16 cellular contexts compared by ENCODE assay signal in genomic region chr17:22459331-22459952, GRCh38.
"Had no signal": no experiment of that assay in that cellular context is flagged by ENCODE, and none has a peak within 500 bp of the region (broad histone marks: within the 10 kb centered on the region; RNA-seq: fewer than 3 reads in every experiment).

No MANE protein-coding gene starts in this region.

- H3K4me3 ChIP-seq: coronary artery, dorsolateral prefrontal cortex, esophagus muscularis mucosa, gastroesophageal sphincter, heart left ventricle, left lung, lower lobe of right lung had no signal

- DNase-seq: dermis blood vessel endothelial cell; dorsolateral prefrontal cortex; effector CD4-positive, alpha-beta T cell; effector memory CD4-positive, alpha-beta T cell; foreskin keratinocyte; heart left ventricle; hippocampal formation; left cardiac atrium; left lung; left ventricle myocardium superior; lower lobe of right lung; mesendoderm; midbrain had no signal

- H3K27ac ChIP-seq: coronary artery, dorsolateral prefrontal cortex, esophagus muscularis mucosa, foreskin keratinocyte, gastroesophageal sphincter, heart left ventricle, left lung, lower lobe of right lung had no signal

- ATAC-seq: foreskin keratinocyte, gastroesophageal sphincter, heart left ventricle, left cardiac atrium, left lung, left ventricle myocardium superior, lower lobe of right lung had no signal

- H3K36me3 ChIP-seq: esophagus muscularis mucosa, gastroesophageal sphincter, heart left ventricle, left lung, lower lobe of right lung had no signal

- H3K27me3 ChIP-seq: foreskin keratinocyte, heart left ventricle, left lung had no signal

- H3K4me1 ChIP-seq: esophagus muscularis mucosa, foreskin keratinocyte, gastroesophageal sphincter, heart left ventricle, left lung, lower lobe of right lung had no signal

- H3K9me3 ChIP-seq: lower lobe of right lung had no signal
